Comparison of ENCODE assay signal across 12 cellular contexts in genomic region chr2:200467806-200468686, GRCh38. TPM values are rescaled to one million over a fixed set of nuclear protein-coding genes. Genes with fewer than 3 reads are reported as not detected.
DNase-seq lines count a peak whose midpoint lies in the region; ATAC-seq and TF ChIP-seq lines count a peak whose summit lies in the region.
"Had no signal": no experiment of that assay in that cellular context is flagged by ENCODE, and none has a peak within 500 bp of the region (broad histone marks: within the 10 kb centered on the region; RNA-seq: fewer than 3 reads in every experiment).

No MANE protein-coding gene starts in this region.

- H3K4me3 Mint-ChIP-seq in activated T-cell treated with anti-CD3 and anti-CD28 coated beads, Interleukin-2, amount 50 U/mL, for 4 hours = peak overlapping the region; percentile 73
- H3K4me3 Mint-ChIP-seq in mesothelial cell of epicardium = no peak overlapping the region

- DNase-seq in activated T-cell treated with anti-CD3 and anti-CD28 coated beads, Interleukin-2, amount 50 U/mL, for 1 hour = peak; percentile 29
- DNase-seq in activated T-cell treated with anti-CD3 and anti-CD28 coated beads for 4 hours = no peak
- no peak for DNase-seq in activated T-cell treated with anti-CD3 and anti-CD28 coated beads, Interleukin-2, amount 50 U/mL, for 4 hours
- no peak for DNase-seq in mesothelial cell of epicardium (ENCODE audit: low spot score in 2 of 2, unreplicated experiment in 2 of 2)
- no peak for DNase-seq in RKO (ENCODE audit: low spot score)
- DNase-seq in superior temporal gyrus (ENCODE audit: extremely low spot score) = no peak
- DNase-seq: anterior cingulate cortex, erythroblast, HCEC 1CT, NCI-H187 treated with DMSO at 0.1 percent for 48 hours had no signal

- H3K27ac Mint-ChIP-seq in mesothelial cell of epicardium = peak overlapping the region; percentile 20

- no peaks in the 10 kb centered on the region for H3K36me3 Mint-ChIP-seq in activated T-cell treated with anti-CD3 and anti-CD28 coated beads, Interleukin-2, amount 50 U/mL, for 4 hours (ENCODE audit: insufficient read depth)
- H3K36me3 Mint-ChIP-seq in mesothelial cell of epicardium = peaks cover 50% of the 10 kb centered on the region

- ATAC-seq in activated T-cell treated with anti-CD3 and anti-CD28 coated beads, Interleukin-2, amount 50 U/mL, for 4 hours = no peak
- ATAC-seq in GM18511 (IDR thresholded peaks at IDR 0.05; ENCODE audit: unreplicated experiment) = no peak

- no peaks in the 10 kb centered on the region for H3K27me3 Mint-ChIP-seq in activated T-cell treated with anti-CD3 and anti-CD28 coated beads, Interleukin-2, amount 50 U/mL, for 4 hours (ENCODE audit: low read depth)
- H3K27me3 Mint-ChIP-seq in mesothelial cell of epicardium (ENCODE audit: low read depth) = no peaks in the 10 kb centered on the region

- no peak for TF ChIP-seq CTCF in mesothelial cell of epicardium (IDR thresholded peaks at IDR 0.05; ENCODE audit: unreplicated experiment)

- H3K27ac ChIP-seq in temporal lobe (ENCODE audit: low read depth, low read length) = peak overlapping the region; percentile 97

- peaks cover 62% of the 10 kb centered on the region for H3K4me1 Mint-ChIP-seq in activated T-cell treated with anti-CD3 and anti-CD28 coated beads, Interleukin-2, amount 50 U/mL, for 4 hours (ENCODE audit: low read depth)
- peaks cover 4% of the 10 kb centered on the region for H3K4me1 Mint-ChIP-seq in mesothelial cell of epicardium

- no peaks in the 10 kb centered on the region for H3K9me3 Mint-ChIP-seq in activated T-cell treated with anti-CD3 and anti-CD28 coated beads, Interleukin-2, amount 50 U/mL, for 4 hours
- H3K9me3 Mint-ChIP-seq in mesothelial cell of epicardium = no peaks in the 10 kb centered on the region

RNA-seq across cellular contexts. Expression of gene KCTD18, which starts 41.8 kb away (rescaled TPM):
- 10 to 100 TPM; 11.7 to 12.9 (median 12.7) TPM for total RNA-seq in activated T-cell treated with anti-CD3 and anti-CD28 coated beads, Interleukin-2, amount 50 U/mL, for 4 hours
- total RNA-seq in mesothelial cell of epicardium = 13.2 to 15.6 TPM (median 14.6 TPM) in 3 replicates
- 8.1 TPM for total RNA-seq in temporal lobe

RNA-seq across cellular contexts. Expression of gene SGO2, which starts 58.0 kb away (rescaled TPM):
- total RNA-seq in activated T-cell treated with anti-CD3 and anti-CD28 coated beads, Interleukin-2, amount 50 U/mL, for 4 hours = 1 to 10 TPM; 5.1 to 7.2 (median 6.6) TPM
- total RNA-seq in mesothelial cell of epicardium (8.8 to 10.7 TPM (median 9.2 TPM) in 3 replicates), temporal lobe (3.7 TPM)
